ENCODE assay signal across 27 cellular contexts in the genomic region with DNA sequence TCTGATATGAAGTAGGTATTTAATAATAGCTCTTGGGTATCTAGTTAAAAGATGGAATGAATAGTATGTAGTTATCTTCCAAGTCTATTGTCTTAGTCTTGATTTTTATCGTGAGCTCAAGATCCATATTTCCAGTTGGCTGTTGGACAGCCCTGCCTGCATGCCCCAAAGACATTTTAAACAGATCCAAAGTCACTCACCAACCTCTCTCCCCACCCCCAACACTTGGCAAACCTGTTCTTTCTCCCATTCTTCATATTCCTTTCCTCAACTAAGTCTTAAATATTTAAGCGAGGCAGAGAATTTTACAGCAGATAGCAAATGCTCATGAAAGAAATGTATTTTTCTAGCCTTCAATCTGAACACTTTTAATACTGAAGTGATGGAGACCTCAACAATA.
"Had no signal": no experiment of that assay in that cellular context is flagged by ENCODE, and none has a peak within 500 bp of the region (broad histone marks: within the 10 kb centered on the region; RNA-seq: fewer than 3 reads in every experiment).

No MANE protein-coding gene starts in this region.

- H3K9me3 ChIP-seq: colonic mucosa, esophagus squamous epithelium, gastrocnemius medialis had no signal

- H3K4me3 ChIP-seq: colonic mucosa, coronary artery, dorsolateral prefrontal cortex, esophagus muscularis mucosa, esophagus squamous epithelium, gastrocnemius medialis, gastroesophageal sphincter, heart left ventricle, heart right ventricle had no signal

- H3K27ac Mint-ChIP-seq: dendritic cell treated with granulocyte-macrophage colony-stimulating factor and Interleukin-4, amounts not matched to agents 40 ng/mL and 50 ng/mL, for 4 days; effector memory CD8-positive, alpha-beta T cell; endodermal cell had no signal

- H3K36me3 ChIP-seq: colonic mucosa, esophagus muscularis mucosa, esophagus squamous epithelium, gastrocnemius medialis, gastroesophageal sphincter, heart left ventricle, heart right ventricle had no signal

- H3K9me3 Mint-ChIP-seq: dendritic cell treated with granulocyte-macrophage colony-stimulating factor and Interleukin-4, amounts not matched to agents 40 ng/mL and 50 ng/mL, for 4 days; effector memory CD8-positive, alpha-beta T cell had no signal

- H3K27me3 Mint-ChIP-seq: dendritic cell treated with granulocyte-macrophage colony-stimulating factor and Interleukin-4, amounts not matched to agents 40 ng/mL and 50 ng/mL, for 4 days had no signal

- H3K4me3 Mint-ChIP-seq: dendritic cell treated with granulocyte-macrophage colony-stimulating factor and Interleukin-4, amounts not matched to agents 40 ng/mL and 50 ng/mL, for 4 days; effector memory CD8-positive, alpha-beta T cell; endodermal cell had no signal

- DNase-seq: colonic mucosa; cortex of kidney; dermis blood vessel endothelial cell; dorsolateral prefrontal cortex; effector CD4-positive, alpha-beta T cell; effector CD8-positive, alpha-beta T cell; effector memory CD4-positive, alpha-beta T cell; effector memory CD8-positive, alpha-beta T cell; endodermal cell; erythroblast; esophagus squamous epithelium; foreskin fibroblast; foreskin melanocyte; gastrocnemius medialis; glutamatergic neuron; head of caudate nucleus; heart left ventricle; heart right ventricle had no signal

- H3K4me1 ChIP-seq: colonic mucosa, esophagus muscularis mucosa, esophagus squamous epithelium, gastrocnemius medialis, gastroesophageal sphincter, heart left ventricle, heart right ventricle had no signal

- ATAC-seq: effector memory CD8-positive, alpha-beta T cell; esophagus mucosa; gastrocnemius medialis; gastroesophageal sphincter; heart left ventricle; heart right ventricle had no signal

- H3K27ac ChIP-seq: colonic mucosa, coronary artery, dorsolateral prefrontal cortex, epithelial cell of prostate, esophagus muscularis mucosa, esophagus squamous epithelium, gastrocnemius medialis, gastroesophageal sphincter, heart left ventricle, heart right ventricle had no signal

- H3K27me3 ChIP-seq: colonic mucosa, esophagus squamous epithelium, gastrocnemius medialis, heart left ventricle had no signal

- H3K4me1 Mint-ChIP-seq: endodermal cell had no signal

- FAIRE-seq: colon, endometrium, endothelial cell of umbilical vein had no signal
